In the genomic region with DNA sequence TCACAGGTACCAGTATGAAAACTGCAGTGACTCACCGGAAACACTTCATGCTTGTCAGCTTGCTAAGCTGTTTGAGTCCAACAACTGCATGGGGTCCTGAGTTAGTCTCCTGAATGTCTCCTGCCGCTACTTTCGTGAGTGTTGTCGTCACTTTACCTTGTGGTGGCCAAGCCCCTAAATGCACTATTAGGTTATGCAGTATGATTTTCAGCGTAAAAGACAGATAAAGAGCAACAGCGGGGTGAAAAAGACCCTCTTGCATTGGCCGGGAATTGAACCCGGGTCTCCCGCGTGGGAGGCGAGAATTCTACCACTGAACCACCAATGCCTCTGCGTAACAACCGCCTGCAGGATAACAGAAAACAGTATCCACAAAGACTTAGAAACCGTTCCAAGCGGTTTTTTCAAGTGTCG, we compare ENCODE assay signal across 8 cellular contexts. TPM values are rescaled to one million over a fixed set of nuclear protein-coding genes. Genes with fewer than 3 reads are reported as not detected.
DNase-seq lines count a peak whose midpoint lies in the region; ATAC-seq, FAIRE-seq and TF ChIP-seq lines count a peak whose summit lies in the region.
"Not testable (repeated sequence)": the region's sequence is repeated elsewhere in the genome, so short reads cannot be mapped to it uniquely, and the experiment has no call there.

No MANE protein-coding gene starts in this region.

- not testable (repeated sequence) for H3K9ac ChIP-seq in SK-N-MC (ENCODE audit: insufficient read length); HepG2 (ENCODE audit: insufficient read depth, low read depth, low read length)

- DNase-seq in DMS 273 (lab: John Stamatoyannopoulos, UW; ENCODE audit: unreplicated experiment) (peak; percentile 84), HFFc6 (peak; percentile 50), NCI-H146 (lab: John Stamatoyannopoulos, UW) (peak; percentile 71), SK-N-MC (ENCODE audit: low read depth, low spot score) (peak; percentile 63), fibroblast of gingiva (ENCODE audit: low read depth) (peak; percentile 8), HepG2 (ENCODE audit: low spot score) (peak; percentile 86)
- DNase-seq in activated naive CD8-positive, alpha-beta T cell treated with anti-CD3 and anti-CD28 coated beads for 36 hours: not testable (repeated sequence)
- DNase-seq in stimulated activated effector memory CD8-positive, alpha-beta T cell treated with anti-CD3 and anti-CD28 coated beads, Interleukin-12 subunit alpha, Interleukin-12 subunit beta, amount 100 ng/mL, for 72 hours (ENCODE audit: low spot score in 2 of 2): peak in 1 of 2 donors; percentile 70

- H3K27ac Mint-ChIP-seq in HFFc6: peak overlapping the region; percentile 59; the same call in 1 of the 2 replicates
- peak overlapping the region; percentile 38 for H3K27ac Mint-ChIP-seq in activated naive CD8-positive, alpha-beta T cell treated with anti-CD3 and anti-CD28 coated beads for 36 hours
- H3K27ac Mint-ChIP-seq in stimulated activated effector memory CD8-positive, alpha-beta T cell treated with anti-CD3 and anti-CD28 coated beads, Interleukin-12 subunit alpha, Interleukin-12 subunit beta, amount 100 ng/mL, for 72 hours: peak overlapping the region; percentile 60

- not testable (repeated sequence) for H3K4me1 Mint-ChIP-seq in HFFc6 (ENCODE audit: low read depth); activated naive CD8-positive, alpha-beta T cell treated with anti-CD3 and anti-CD28 coated beads for 36 hours; stimulated activated effector memory CD8-positive, alpha-beta T cell treated with anti-CD3 and anti-CD28 coated beads, Interleukin-12 subunit alpha, Interleukin-12 subunit beta, amount 100 ng/mL, for 72 hours

- H3K79me2 ChIP-seq in HepG2 (ENCODE audit: insufficient read depth, low read length): not testable (repeated sequence)

- POLR2A ChIA-PET in HepG2 (lab: Yijun Ruan, JAX): not testable (repeated sequence)

- ATAC-seq in HepG2: peak; percentile 90
- peak; percentile 57 for ATAC-seq in stimulated activated effector memory CD8-positive, alpha-beta T cell treated with anti-CD3 and anti-CD28 coated beads, Interleukin-12 subunit alpha, Interleukin-12 subunit beta, amount 100 ng/mL, for 72 hours

- TF ChIP-seq CTCF in HFFc6 (IDR thresholded peaks at IDR 0.05); HepG2 (CRISPR knock-in tag; IDR thresholded peaks at IDR 0.05): not testable (repeated sequence)

- not testable (repeated sequence) for H3K27me3 ChIP-seq in HepG2 (ENCODE audit: control insufficient read depth in 1 of 2, insufficient read depth in 2 of 2, low read length in 2 of 2)

- not testable (repeated sequence) for TF ChIP-seq EP300 in HepG2 (IDR thresholded peaks at IDR 0.05; ENCODE audit: low read depth in 2 of 2, low read length in 2 of 2); HepG2 (CRISPR knock-in tag; IDR thresholded peaks at IDR 0.05; ENCODE audit: borderline replicate concordance)

- 0% methylated on average over 12 of the region's 16 CpGs for WGBS in HepG2 (ENCODE audit: low lambda C conversion rate)

- not testable (repeated sequence) for H4K20me1 ChIP-seq in HepG2 (ENCODE audit: insufficient read depth, low read length)

- not testable (repeated sequence) for TF ChIP-seq POLR2A in HepG2 (IDR thresholded peaks at IDR 0.05; ENCODE audit: insufficient read depth in 1 of 2, low read depth in 2 of 2, low read length in 2 of 2)

- not testable (repeated sequence) for H3K9me3 ChIP-seq in SK-N-MC (ENCODE audit: low read depth, low read length); HepG2 (ENCODE audit: low read length)

- H3K4me2 ChIP-seq in HepG2 (ENCODE audit: low read depth, low read length): peak overlapping the region; percentile 72

- peak; percentile 28 for FAIRE-seq in HepG2 (lab: Jason Lieb, UNC)

- CTCF ChIA-PET in HepG2 (lab: Yijun Ruan, JAX; ENCODE audit: low intra/inter-chr PET ratio, low total read pairs): not testable (repeated sequence)

- H2AFZ ChIP-seq in HepG2 (ENCODE audit: low read length): not testable (repeated sequence)

- peaks cover 20% of the 10 kb centered on the region for H3K27me3 Mint-ChIP-seq in HFFc6 (ENCODE audit: insufficient read depth)
- peaks cover 10% of the 10 kb centered on the region for H3K27me3 Mint-ChIP-seq in activated naive CD8-positive, alpha-beta T cell treated with anti-CD3 and anti-CD28 coated beads for 36 hours

- not testable (repeated sequence) for H3K27ac ChIP-seq in SK-N-MC; HepG2 (ENCODE audit: extremely low read length, insufficient read depth, low read length)

- in situ Hi-C loops in HepG2 (cut with HindIII; ENCODE audit: extremely low pct_ligation_motif_present, low pct_unique_long_range_greater_than_20kb): not testable (repeated sequence)

- H3K4me1 ChIP-seq in HepG2 (ENCODE audit: insufficient read depth, low read length): peaks cover 14% of the 10 kb centered on the region

- TSS peak; percentile 100 for BruUV-seq in HepG2 (replicated peaks; lab: Mats Ljungman, UMichigan)

- not testable (repeated sequence) for H3K36me3 Mint-ChIP-seq in HFFc6 (ENCODE audit: low read depth); activated naive CD8-positive, alpha-beta T cell treated with anti-CD3 and anti-CD28 coated beads for 36 hours; stimulated activated effector memory CD8-positive, alpha-beta T cell treated with anti-CD3 and anti-CD28 coated beads, Interleukin-12 subunit alpha, Interleukin-12 subunit beta, amount 100 ng/mL, for 72 hours

- intact Hi-C loops in HepG2 (cut with micrococcal nuclease; ENCODE audit: unreplicated experiment): not testable (repeated sequence)

- peak overlapping the region; percentile 41; the same call in 1 of the 2 replicates for H3K4me3 Mint-ChIP-seq in HFFc6
- not testable (repeated sequence) for H3K4me3 Mint-ChIP-seq in activated naive CD8-positive, alpha-beta T cell treated with anti-CD3 and anti-CD28 coated beads for 36 hours; stimulated activated effector memory CD8-positive, alpha-beta T cell treated with anti-CD3 and anti-CD28 coated beads, Interleukin-12 subunit alpha, Interleukin-12 subunit beta, amount 100 ng/mL, for 72 hours

- H3K4me3 ChIP-seq in SK-N-MC (0 out of 2 replicates have a peak overlapping the region, but pooled peaks have one; percentile 40), HepG2 (replicated peaks in 1 of 3; ENCODE audit: insufficient read depth in 1 of 3, low read depth in 2 of 3, low read length in 3 of 3) (peak overlapping the region; percentile 38 to 50 (median 44); a peak in 4 of 6 replicates)

- not testable (repeated sequence) for H3K9me3 Mint-ChIP-seq in HFFc6; activated naive CD8-positive, alpha-beta T cell treated with anti-CD3 and anti-CD28 coated beads for 36 hours; stimulated activated effector memory CD8-positive, alpha-beta T cell treated with anti-CD3 and anti-CD28 coated beads, Interleukin-12 subunit alpha, Interleukin-12 subunit beta, amount 100 ng/mL, for 72 hours

- H3K36me3 ChIP-seq in SK-N-MC (ENCODE audit: insufficient read depth, low read length); HepG2 (replicated peaks in 1 of 2; ENCODE audit: control insufficient read depth in 1 of 2, insufficient read depth in 2 of 2, low read length in 2 of 2): not testable (repeated sequence)

- not testable (repeated sequence) for TF ChIP-seq RAD21 in HepG2 (CRISPR knock-in tag; IDR thresholded peaks at IDR 0.05)

TF ChIP-seq in HepG2, 621 proteins besides CTCF, POLR2A, EP300 and RAD21 (continues in another document):
- TF ChIP-seq ZNF275 (CRISPR knock-in tag; IDR thresholded peaks at IDR 0.05; ENCODE audit: borderline replicate concordance): peak; percentile 85; the same call in 1 of the 2 replicates

RNA-seq across cellular contexts. Expression of gene RNU1-1, which starts 31.6 kb away (rescaled TPM):
- total RNA-seq in HFFc6 (2021; fragmentation: NEBNext Ultra II Directional; extraction: Animal tissue kit (Norgen Biotek cat#: 25700)): 1,000 to 10,000 TPM; 1,191 to 2,394 (median 1,819) TPM
- total RNA-seq in activated naive CD8-positive, alpha-beta T cell treated with anti-CD3 and anti-CD28 coated beads for 36 hours: 100 to 1,000 TPM; 874 to 961 TPM
- 859 and 11,018 TPM in 2 replicates for total RNA-seq in HepG2 (2016; rRNA removed; fragmentation: Illumina TruSeq; extraction: Trizol)
- 16,281 and 17,236 TPM in 2 replicates for total RNA-seq in HepG2 (2016; cell fraction: cytosol; rRNA removed; fragmentation: Illumina TruSeq; extraction: Trizol; ENCODE audit: low read depth)
- total RNA-seq in HepG2 (2016; cell fraction: insoluble cytoplasmic fraction; rRNA removed; fragmentation: Illumina TruSeq; extraction: Trizol): 1,309 and 10,613 TPM in 2 replicates
- 2,848 and 3,475 TPM in 2 replicates for total RNA-seq in HepG2 (2016; cell fraction: membrane; rRNA removed; fragmentation: Illumina TruSeq; extraction: Trizol)
- 52,466 and 64,417 TPM in 2 replicates for total RNA-seq in HepG2 (2016; cell fraction: nucleus; rRNA removed; fragmentation: Illumina TruSeq; extraction: Trizol)
- polyA plus RNA-seq in HepG2 (2011; rRNA removed): under 0.01 TPM in 2 replicates
- under 0.01 TPM in 2 replicates for polyA plus RNA-seq in HepG2 (2011; cell fraction: cytosol; rRNA removed)
- polyA plus RNA-seq in HepG2 (2011; cell fraction: nucleus; rRNA removed): under 0.01 TPM in 2 replicates
- 59.2 and 78.2 TPM in 2 replicates for polyA plus RNA-seq in HepG2 (2012)
- 27.3 and 44.4 TPM in 2 replicates for polyA plus RNA-seq in HepG2 (2016; cell fraction: cytosol; fragmentation: Illumina TruSeq; extraction: Trizol; ENCODE audit: low read depth)
- polyA plus RNA-seq in HepG2 (2016; cell fraction: insoluble cytoplasmic fraction; fragmentation: Illumina TruSeq; extraction: Trizol; ENCODE audit: low read depth): not detected in 2 replicates
- polyA plus RNA-seq in HepG2 (2016; cell fraction: membrane; fragmentation: Illumina TruSeq; extraction: Trizol; ENCODE audit: low read depth): not detected in 2 replicates
- 32.8 TPM in 1 of 2 replicates, not detected in the other for polyA plus RNA-seq in HepG2 (2016; cell fraction: nucleus; fragmentation: Illumina TruSeq; extraction: Trizol; ENCODE audit: insufficient read depth, low read depth)
- 12,820 and 15,604 TPM in 2 replicates for polyA minus RNA-seq in HepG2 (2011; rRNA and poly(A)+ RNA removed; ENCODE audit: low replicate concordance)
- 90,102 and 105,040 TPM in 2 replicates for polyA minus RNA-seq in HepG2 (2011; cell fraction: cytosol; rRNA and poly(A)+ RNA removed)
- 42,574 and 58,030 TPM in 2 replicates for polyA minus RNA-seq in HepG2 (2011; cell fraction: nucleus; rRNA and poly(A)+ RNA removed)
